ENCODE assay signal across 12 cellular contexts in the genomic region with DNA sequence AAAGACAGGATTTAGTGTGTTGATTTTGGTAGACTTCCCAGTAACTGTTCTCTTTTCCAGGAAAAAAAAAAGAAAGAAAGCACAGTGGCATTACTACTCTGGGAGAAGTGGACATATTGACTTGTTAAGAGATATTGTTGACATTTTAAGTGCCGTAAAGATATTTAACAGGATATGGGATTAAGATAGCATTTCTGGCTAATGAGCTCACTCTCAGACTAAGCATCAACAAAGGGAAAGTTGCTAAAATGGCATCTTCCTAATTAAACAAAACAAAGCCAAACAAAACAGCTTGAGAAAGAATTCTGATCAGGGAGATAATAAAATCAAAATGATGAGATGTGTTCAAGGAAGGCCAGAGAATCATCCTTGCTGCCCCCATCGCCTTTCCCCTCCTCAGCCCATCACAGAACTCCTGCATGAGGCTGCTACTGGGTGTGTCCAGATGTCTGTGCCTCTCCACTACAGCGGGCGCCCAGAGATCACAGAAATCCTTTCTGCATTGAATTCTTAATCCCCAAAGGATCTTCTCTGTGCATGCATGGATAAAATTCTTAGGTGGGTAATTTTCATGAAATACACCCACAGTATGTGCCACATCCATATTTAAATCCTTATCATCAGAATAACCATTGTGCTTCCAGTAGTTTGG.
"Had no signal": no experiment of that assay in that cellular context is flagged by ENCODE, and none has a peak within 500 bp of the region (broad histone marks: within the 10 kb centered on the region; RNA-seq: fewer than 3 reads in every experiment).

No MANE protein-coding gene starts in this region.

- H3K4me3 Mint-ChIP-seq: activated CD4-positive, alpha-beta memory T cell treated with anti-CD3 and anti-CD28 coated beads for 36 hours; activated naive CD8-positive, alpha-beta T cell treated with anti-CD3 and anti-CD28 coated beads, Interleukin-2, amount 10 ng/mL, durations not matched to agents 7 days and 5 days; activated T-cell treated with anti-CD3 and anti-CD28 coated beads, Interleukin-2, amount 50 U/mL, for 72 hours; memory B cell; neural crest cell had no signal

- ATAC-seq: activated T-cell treated with anti-CD3 and anti-CD28 coated beads, Interleukin-2, amount 50 U/mL, for 72 hours; gastroesophageal sphincter had no signal

- H3K27me3 Mint-ChIP-seq: activated CD4-positive, alpha-beta memory T cell treated with anti-CD3 and anti-CD28 coated beads for 36 hours had no signal

- H3K9me3 Mint-ChIP-seq: activated CD4-positive, alpha-beta memory T cell treated with anti-CD3 and anti-CD28 coated beads for 36 hours; activated naive CD8-positive, alpha-beta T cell treated with anti-CD3 and anti-CD28 coated beads, Interleukin-2, amount 10 ng/mL, durations not matched to agents 7 days and 5 days; activated T-cell treated with anti-CD3 and anti-CD28 coated beads, Interleukin-2, amount 50 U/mL, for 72 hours; memory B cell; neural crest cell had no signal

- FAIRE-seq: kidney had no signal

- H3K36me3 Mint-ChIP-seq: activated CD4-positive, alpha-beta memory T cell treated with anti-CD3 and anti-CD28 coated beads for 36 hours; activated naive CD8-positive, alpha-beta T cell treated with anti-CD3 and anti-CD28 coated beads, Interleukin-2, amount 10 ng/mL, durations not matched to agents 7 days and 5 days; memory B cell had no signal

- H3K27ac Mint-ChIP-seq: activated CD4-positive, alpha-beta memory T cell treated with anti-CD3 and anti-CD28 coated beads for 36 hours; activated naive CD8-positive, alpha-beta T cell treated with anti-CD3 and anti-CD28 coated beads, Interleukin-2, amount 10 ng/mL, durations not matched to agents 7 days and 5 days; activated T-cell treated with anti-CD3 and anti-CD28 coated beads, Interleukin-2, amount 50 U/mL, for 72 hours; memory B cell had no signal

- H3K4me1 Mint-ChIP-seq: activated naive CD8-positive, alpha-beta T cell treated with anti-CD3 and anti-CD28 coated beads, Interleukin-2, amount 10 ng/mL, durations not matched to agents 7 days and 5 days; memory B cell had no signal

- DNase-seq: activated CD4-positive, alpha-beta memory T cell treated with anti-CD3 and anti-CD28 coated beads for 36 hours; activated naive CD8-positive, alpha-beta T cell treated with anti-CD3 and anti-CD28 coated beads, Interleukin-2, amount 10 ng/mL, durations not matched to agents 7 days and 5 days; activated T-cell treated with anti-CD3 and anti-CD28 coated beads, Interleukin-2, amount 50 U/mL, for 72 hours; kidney; left ventricle myocardium inferior; stimulated activated CD4-positive, alpha-beta T cell treated with anti-CD3 and anti-CD28 coated beads, Interleukin-15, amount 100 ng/mL, for 24 hours; stimulated activated CD4-positive, alpha-beta T cell treated with anti-CD3 and anti-CD28 coated beads, Interleukin-4, amount 100 ng/mL, for 24 hours; stomach; thyroid gland had no signal
